8 cellular contexts compared by ENCODE assay signal in genomic region chr11:62645934-62646824, GRCh38. TPM values are rescaled to one million over a fixed set of nuclear protein-coding genes. Genes with fewer than 3 reads are reported as not detected.
DNase-seq lines count a peak whose midpoint lies in the region; ATAC-seq, FAIRE-seq and TF ChIP-seq lines count a peak whose summit lies in the region.

Gene GANAB, minus strand, starts transcription at chr11:62646613. Its CDS starts 14 bp downstream, at chr11:62646599.

- H3K36me3 ChIP-seq in OCI-LY7 (ENCODE audit: insufficient read depth, low read length) (peaks cover 60% of the 10 kb centered on the region), endothelial cell of umbilical vein (ENCODE audit: control insufficient read depth in 2 of 2, extremely low read depth in 1 of 2, insufficient read depth in 2 of 2, low read length in 2 of 2) (peaks cover 15 to 25% of the 10 kb centered on the region in 2 experiments)

- no peaks in the 10 kb centered on the region for H3K9me3 ChIP-seq in OCI-LY7 (ENCODE audit: low read length)
- no peaks in the 10 kb centered on the region for H3K9me3 ChIP-seq in endothelial cell of umbilical vein (replicated peaks; ENCODE audit: control insufficient read depth, insufficient read depth, low read length)

- dilution Hi-C loops in endothelial cell of umbilical vein (cut with MboI; ENCODE audit: extremely low pct_ligation_motif_present, low sequenced_read_pairs), result no loop called here

- no peaks in the 10 kb centered on the region for H3K9me1 ChIP-seq in endothelial cell of umbilical vein (replicated peaks; ENCODE audit: control insufficient read depth, extremely low read depth, insufficient read depth, low read length)

- H4K20me1 ChIP-seq in OCI-LY7 (ENCODE audit: insufficient read depth, low read length) (no peaks in the 10 kb centered on the region), endothelial cell of umbilical vein (replicated peaks; ENCODE audit: control insufficient read depth, extremely low read depth, insufficient read depth, low read length) (no peaks in the 10 kb centered on the region)

- no peaks in the 10 kb centered on the region for H3K27me3 ChIP-seq in endothelial cell of umbilical vein (ENCODE audit: control insufficient read depth in 2 of 2, insufficient read depth in 2 of 2, low read length in 2 of 2)

- no peak for TF ChIP-seq CTCF in Calu3 (IDR thresholded peaks at IDR 0.05; ENCODE audit: unreplicated experiment)
- TF ChIP-seq CTCF in OCI-LY7 (conservative IDR thresholded peaks at IDR 0.05; ENCODE audit: low read length), result no peak
- TF ChIP-seq CTCF in endothelial cell of umbilical vein (IDR thresholded peaks at IDR 0.05; ENCODE audit: extremely low read depth in 1 of 2, insufficient read depth in 1 of 2, low read depth in 1 of 2, low read length in 2 of 2), result no peak

- no peaks in the 10 kb centered on the region for H3K27me3 Mint-ChIP-seq in Calu3 (ENCODE audit: unreplicated experiment)

- intact Hi-C loops in Calu3 (cut with micrococcal nuclease; ENCODE audit: unreplicated experiment) (loop anchor here (1.0 kb wide), 1 partner anchor 10 kb away; no protein-coding TSS in a partner anchor), OCI-LY7 (cut with micrococcal nuclease; ENCODE audit: unreplicated experiment) (loop anchor here (1.0 kb wide), 2 partner anchors 115 to 195 kb away; partner anchors contain the start of gene POLR2G), endothelial cell of umbilical vein (cut with micrococcal nuclease) (loop anchor here (1.0 kb wide), 4 partner anchors 24 to 81 kb away; partner anchors contain the start of genes EEF1G and HNRNPUL2)

- no peaks in the 10 kb centered on the region for H3K4me1 Mint-ChIP-seq in Calu3 (ENCODE audit: low read depth, unreplicated experiment)

- H2AFZ ChIP-seq in OCI-LY7 (ENCODE audit: low read length), result no peak within 1 kb of the TSS; the same call in 1 of the 2 replicates
- peak within 1 kb of the TSS; percentile 32 for H2AFZ ChIP-seq in endothelial cell of umbilical vein (ENCODE audit: low read depth, low read length)

- no peaks in the 10 kb centered on the region for H3K9me2 ChIP-seq in OCI-LY7 (ENCODE audit: insufficient read depth, low read length)

- peaks cover 51% of the 10 kb centered on the region for H3K36me3 Mint-ChIP-seq in Calu3 (ENCODE audit: insufficient read depth, unreplicated experiment)

- CTCF ChIA-PET in Calu3 (lab: Charles Lee), result interaction anchor here (0.6 to 1.1 kb wide), 6 partner anchors 24 to 392 kb away, joined by 3 to 6 read pairs (median 4); partner anchors contain the start of genes B3GAT3 and TUT1
- CTCF ChIA-PET in OCI-LY7 (lab: Charles Lee; ENCODE audit: unreplicated experiment), result interaction anchor here (0.6 to 0.9 kb wide), 3 partner anchors 55 to 1539 kb away, joined by 3 to 10 read pairs (median 7); no protein-coding TSS in a partner anchor
- CTCF ChIA-PET in endothelial cell of umbilical vein (lab: Charles Lee), result interaction anchor here (0.8 to 1.5 kb wide), 5 partner anchors 35 to 48 kb away, joined by 3 to 4 read pairs (median 3); partner anchors contain the start of gene MTA2

- peak within 1 kb of the TSS; percentile 91 for H3K27ac Mint-ChIP-seq in Calu3 (ENCODE audit: unreplicated experiment)

- peak within 1 kb of the TSS; percentile 93 for H3K4me3 Mint-ChIP-seq in Calu3 (ENCODE audit: low read depth, unreplicated experiment)

- H3K27ac ChIP-seq in OCI-LY7 (ENCODE audit: low read depth, low read length, poor library complexity, severe bottlenecking), result peak within 1 kb of the TSS; percentile 76
- peak within 1 kb of the TSS; percentile 80 for H3K27ac ChIP-seq in endothelial cell of umbilical vein (ENCODE audit: insufficient read depth, low read depth, low read length)

- H3K4me3 ChIP-seq in OCI-LY7 (ENCODE audit: low read depth, low read length, poor library complexity, severe bottlenecking) (peak within 1 kb of the TSS; percentile 95), endothelial cell of umbilical vein (replicated peaks in 1 of 3; ENCODE audit: insufficient read depth in 1 of 3, low read depth in 1 of 3, low read length in 3 of 3) (peak within 1 kb of the TSS; percentile 62 to 87 (median 65))

- peak; percentile 98 for DNase-seq in Calu3
- DNase-seq in HuH-7.5 (ENCODE audit: low spot score), result peak; percentile 99
- DNase-seq in OCI-LY7 (ENCODE audit: low spot score), result peak; percentile 99
- peak; percentile 100 for DNase-seq in activated T-cell treated with anti-CD3 and anti-CD28 coated beads for 1 hour (ENCODE audit: low read depth)
- peak; percentile 97 for DNase-seq in endothelial cell of umbilical vein (ENCODE audit: low read depth, low spot score)
- DNase-seq in middle frontal gyrus (ENCODE audit: extremely low spot score, low spot score), result peak; percentile 97
- DNase-seq in stimulated activated CD8-positive, alpha-beta memory T cell treated with anti-CD3 and anti-CD28 coated beads, Interleukin-2, amount 100 ng/mL, for 48 hours (ENCODE audit: low read depth in 2 of 2), result peak; percentile 99 to 100

- peak; percentile 97 for TF ChIP-seq POLR2A in endothelial cell of umbilical vein (IDR thresholded peaks at IDR 0.05; ENCODE audit: low read depth, low read length)

- H3K4me1 ChIP-seq in OCI-LY7 (ENCODE audit: insufficient read depth, low read length, poor library complexity, severe bottlenecking) (peaks cover 20% of the 10 kb centered on the region), endothelial cell of umbilical vein (ENCODE audit: control insufficient read depth, extremely low read depth, insufficient read depth, low read length) (peaks cover 11% of the 10 kb centered on the region)

- H3K9ac ChIP-seq in endothelial cell of umbilical vein (replicated peaks; ENCODE audit: extremely low read depth, insufficient read depth, low read length), result peak within 1 kb of the TSS; percentile 92

- peak; percentile 85 for ATAC-seq in GM21526 (IDR thresholded peaks at IDR 0.05; ENCODE audit: low FRiP score, unreplicated experiment)

- BruUV-seq in Calu3 (replicated peaks; lab: Mats Ljungman, UMichigan), result TSS peak; percentile 31
- BruUV-seq in OCI-LY7 (replicated peaks; lab: Mats Ljungman, UMichigan), result TSS peak; percentile 75
- TSS peak; percentile 79 for BruUV-seq in endothelial cell of umbilical vein (replicated peaks; lab: Mats Ljungman, UMichigan)

- peak; percentile 99 for FAIRE-seq in endothelial cell of umbilical vein (lab: Jason Lieb, UNC)

- no peaks in the 10 kb centered on the region for H3K9me3 Mint-ChIP-seq in Calu3 (ENCODE audit: low read depth, unreplicated experiment)

- POLR2A ChIA-PET in OCI-LY7 (lab: Charles Lee), result interaction anchor here (0.9 to 1.7 kb wide), 7 partner anchors 9 to 27 kb away, joined by 4 to 20 read pairs (median 7); partner anchors contain the start of genes C11orf98 and CSKMT
- POLR2A ChIA-PET in endothelial cell of umbilical vein (lab: Charles Lee), result interaction anchor here (0.5 to 2.7 kb wide), 11 partner anchors 19 to 195 kb away, joined by 3 to 41 read pairs (median 4); partner anchors contain the start of genes B3GAT3, C11orf98, CSKMT and EEF1G

- H3K4me2 ChIP-seq in OCI-LY7 (ENCODE audit: low read length), result peak within 1 kb of the TSS; percentile 82
- peak within 1 kb of the TSS; percentile 53 for H3K4me2 ChIP-seq in endothelial cell of umbilical vein (ENCODE audit: insufficient read depth, low read length)

- peaks cover 54% of the 10 kb centered on the region for H3K79me2 ChIP-seq in OCI-LY7 (ENCODE audit: insufficient read depth, low read depth, low read length)
- H3K79me2 ChIP-seq in endothelial cell of umbilical vein (ENCODE audit: control insufficient read depth, insufficient read depth, low read length), result peaks cover 41% of the 10 kb centered on the region

TF ChIP-seq in endothelial cell of umbilical vein, 7 proteins besides CTCF, POLR2A, EP300 and RAD21:
- no peak for TF ChIP-seq MAX (IDR thresholded peaks at IDR 0.05; ENCODE audit: insufficient read depth, insufficient read length)
- TF ChIP-seq POLR2AphosphoS5 (IDR thresholded peaks at IDR 0.05; ENCODE audit: insufficient read depth, low read depth, low read length), result peak; percentile 99

RNA-seq across cellular contexts. Expression of gene GANAB, which starts in this region (rescaled TPM):
- total RNA-seq in Calu3 (2022), result 356 and 377 TPM in 2 replicates
- 91.4 and 108 TPM in 2 replicates for total RNA-seq in OCI-LY7 (2014; rRNA removed; shearing (Covaris generic))
- 205 and 217 TPM in 2 replicates for total RNA-seq in OCI-LY7 (2022)
- 357 and 389 TPM in 2 replicates for total RNA-seq in endothelial cell of umbilical vein
- 433 and 455 TPM in 2 replicates for polyA plus RNA-seq in endothelial cell of umbilical vein
- 257 and 286 TPM in 2 replicates for polyA plus RNA-seq in endothelial cell of umbilical vein (2011; cell fraction: cytosol; rRNA removed)
- 426 and 431 TPM in 2 replicates for polyA plus RNA-seq in endothelial cell of umbilical vein (2011; cell fraction: nucleus; rRNA removed)
- 275 and 294 TPM in 2 replicates for polyA plus RNA-seq in endothelial cell of umbilical vein (2012)
- polyA minus RNA-seq in endothelial cell of umbilical vein, result 494 and 636 TPM in 2 replicates
- 192 TPM for polyA minus RNA-seq in endothelial cell of umbilical vein (2011; cell fraction: cytosol; rRNA and poly(A)+ RNA removed)
- 143 and 195 TPM in 2 replicates for polyA minus RNA-seq in endothelial cell of umbilical vein (2011; cell fraction: nucleus; rRNA and poly(A)+ RNA removed)

Comparison
In these comparisons a context has a peak if more than half of its experiments do, and no peak if none do; other contexts are left out.
1. Peak in every context shown above with its lines: DNase-seq, ATAC-seq, H3K4me3 ChIP-seq and H3K27ac ChIP-seq.